Comparison of ENCODE assay signal across 8 cellular contexts in the genomic region with DNA sequence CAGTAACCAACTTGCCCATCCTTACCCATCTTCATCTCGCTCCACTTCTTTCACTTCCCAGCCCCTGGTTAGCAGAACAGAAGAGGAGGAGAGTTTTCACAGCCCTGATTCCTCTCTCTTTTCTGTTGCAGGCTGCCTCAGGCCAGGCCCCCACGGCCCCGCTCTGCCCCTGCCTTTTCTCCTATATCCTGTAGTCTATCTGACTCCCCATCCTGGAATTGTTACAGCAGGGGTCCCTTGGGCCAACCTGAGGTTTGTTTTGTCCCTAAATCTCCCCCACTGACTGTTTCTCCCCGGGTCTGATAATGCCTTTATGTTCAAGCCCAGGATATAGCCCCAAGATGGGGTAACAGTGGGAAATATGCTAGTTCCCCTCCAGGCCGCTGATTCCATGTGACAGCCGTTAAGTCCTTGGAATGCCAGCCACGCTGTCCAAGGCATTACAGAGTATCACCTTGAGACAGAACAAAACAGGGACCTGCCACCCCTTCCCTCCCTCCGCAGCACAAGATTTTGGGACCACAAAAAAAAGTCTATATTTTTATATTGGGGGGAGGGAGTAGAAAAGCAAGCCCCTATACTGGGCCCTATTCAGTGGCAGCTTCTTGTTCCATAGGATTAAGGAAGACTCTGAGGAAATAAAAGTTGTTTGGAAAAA. TPM values are rescaled to one million over a fixed set of nuclear protein-coding genes. Genes with fewer than 3 reads are reported as not detected.
DNase-seq lines count a peak whose midpoint lies in the region; ATAC-seq, FAIRE-seq and TF ChIP-seq lines count a peak whose summit lies in the region.

No MANE protein-coding gene starts in this region.

- no peaks in the 10 kb centered on the region for H4K20me1 ChIP-seq in GM12878 (ENCODE audit: control insufficient read depth, insufficient read depth)

- H3K4me3 ChIP-seq in heart left ventricle (peak overlapping the region in 11 of 12 donors; percentile 55 to 99 (median 89)), GM12878 (peak overlapping the region; percentile 75), upper lobe of right lung (peak overlapping the region; percentile 96)

- intact Hi-C loops in heart left ventricle (cut with DNase I) (loop anchor here in 4 of 10 donors (2.0 to 5.0 kb wide), 4 partner anchors 15 to 38 kb away; a partner anchor contains a TSS), Right ventricle myocardium superior (cut with DNase I) (no loop called here), GM12878 (cut with micrococcal nuclease; ENCODE audit: unreplicated experiment) (no loop called here), upper lobe of right lung (cut with DNase I) (no loop called here), left colon (cut with DNase I, micrococcal nuclease) (no loop called here)

- RAD21 ChIA-PET in GM12878 (lab: Charles Lee; ENCODE audit: unreplicated experiment): interaction anchor here (0.9 kb wide), 1 partner anchor 19 kb away, joined by 3 read pairs; a partner anchor contains a TSS

- peak overlapping the region; percentile 93 for H3K27ac Mint-ChIP-seq in memory B cell

- CTCF ChIA-PET in GM12878 (lab: Yijun Ruan, JAX): interaction anchor here (0.8 kb wide), 1 partner anchor 11 kb away, joined by 3 read pairs; no protein-coding TSS in a partner anchor

- DNase-seq in heart left ventricle: no peak
- no peak for DNase-seq in Right ventricle myocardium superior
- no peak for DNase-seq in GM12878 (ENCODE audit: low read depth, low spot score)
- DNase-seq in memory B cell (ENCODE audit: low spot score in 2 of 2): no peak
- no peak for DNase-seq in upper lobe of right lung
- no peak for DNase-seq in left colon

- H3K36me3 Mint-ChIP-seq in memory B cell: peaks cover 19% of the 10 kb centered on the region

- H3K27me3 ChIP-seq in heart left ventricle (no peaks in the 10 kb centered on the region), GM12878 (replicated peaks in 1 of 2; ENCODE audit: control insufficient read depth in 2 of 2, insufficient read depth in 2 of 2, low read length in 1 of 2) (no peaks in the 10 kb centered on the region), upper lobe of right lung (no peaks in the 10 kb centered on the region)

- H2AFZ ChIP-seq in GM12878 (ENCODE audit: control insufficient read depth, low read depth, low read length): no peak overlapping the region

- no TSS peak for BruUV-seq in GM12878 (replicated peaks; lab: Mats Ljungman, UMichigan)

- 68 to 80% (median 70%) methylated on average over 8 of the region's 8 CpGs for WGBS in heart left ventricle, 4 donors
- WGBS in GM12878 (ENCODE audit: insufficient coverage, insufficient replicate concordance, low lambda C conversion rate, missing lambda C conversion rate): 92% methylated on average over 8 of the region's 8 CpGs

- TF ChIP-seq POLR2A in heart left ventricle (IDR thresholded peaks at IDR 0.05) (no peak), GM12878 (IDR thresholded peaks at IDR 0.05; ENCODE audit: low read depth, low read length) (peak; percentile 36; the same call in 1 of the 2 replicates)

- POLR2A ChIA-PET in GM12878 (lab: Charles Lee): interaction anchor here (1.2 to 12.2 kb wide), 2 partner anchors 11 to 17 kb away, joined by 5 to 139 read pairs; a partner anchor contains a TSS

- H3K4me2 ChIP-seq in GM12878 (ENCODE audit: control insufficient read depth, insufficient read depth): peak overlapping the region; percentile 94

- H3K9me3 ChIP-seq in heart left ventricle (no peaks in the 10 kb centered on the region), GM12878 (replicated peaks; ENCODE audit: control insufficient read depth, insufficient read depth, low read length) (no peaks in the 10 kb centered on the region), upper lobe of right lung (no peaks in the 10 kb centered on the region)

- peak overlapping the region; percentile 96 for H3K9ac ChIP-seq in GM12878 (ENCODE audit: control insufficient read depth, insufficient read depth, low read length)

- H3K4me1 Mint-ChIP-seq in memory B cell: peaks cover 34% of the 10 kb centered on the region

- no peak for TF ChIP-seq EP300 in GM12878 (IDR thresholded peaks at IDR 0.05; ENCODE audit: borderline replicate concordance in 1 of 2, control insufficient read depth in 1 of 2, low read depth in 2 of 2, low read length in 2 of 2)

- no peaks in the 10 kb centered on the region for H3K9me3 Mint-ChIP-seq in memory B cell

- H3K79me2 ChIP-seq in GM12878 (ENCODE audit: control insufficient read depth, insufficient read depth, low read length): peaks cover 32% of the 10 kb centered on the region

- ATAC-seq in heart left ventricle (no peak), Right ventricle myocardium superior (ENCODE audit: poor library complexity) (no peak), GM12878 (no peak), memory B cell (ENCODE audit: low read depth) (no peak), upper lobe of right lung (no peak), HG03460 (IDR thresholded peaks at IDR 0.05; ENCODE audit: unreplicated experiment) (no peak), left colon (no peak), HG03432 (IDR thresholded peaks at IDR 0.05; ENCODE audit: unreplicated experiment) (no peak)

- peaks cover 3 to 60% (median 47%) of the 10 kb centered on the region in 12 donors for H3K4me1 ChIP-seq in heart left ventricle
- H3K4me1 ChIP-seq in GM12878 (ENCODE audit: control insufficient read depth, insufficient read depth, low read length): peaks cover 25% of the 10 kb centered on the region
- peaks cover 40% of the 10 kb centered on the region for H3K4me1 ChIP-seq in upper lobe of right lung

- SMC1A ChIA-PET in GM12878 (lab: Charles Lee; ENCODE audit: uncharacterized antibody, unreplicated experiment): interaction anchor here (5.4 kb wide), 1 partner anchor 19 kb away, joined by 33 read pairs; a partner anchor contains a TSS

- TF ChIP-seq CTCF in heart left ventricle (IDR thresholded peaks at IDR 0.05) (no peak), GM12878 (IDR thresholded peaks at IDR 0.05 in 2 of 3, conservative IDR thresholded peaks at IDR 0.05 in 1 of 3; ENCODE audit: control insufficient read depth in 2 of 3, extremely low read depth in 1 of 3, insufficient read depth in 1 of 3, low read depth in 3 of 3, low read length in 3 of 3) (no peak), upper lobe of right lung (IDR thresholded peaks at IDR 0.05) (no peak)

- TF ChIP-seq RAD21 in GM12878 (IDR thresholded peaks at IDR 0.05; ENCODE audit: insufficient read depth, low read depth, low read length): no peak

- no peaks in the 10 kb centered on the region for H3K27me3 Mint-ChIP-seq in memory B cell

- in situ Hi-C loops in GM12878 (cut with MboI): no loop called here

- no peak for FAIRE-seq in GM12878 (lab: Jason Lieb, UNC)

- H3K4me3 Mint-ChIP-seq in memory B cell: peak overlapping the region; percentile 98

- H3K36me3 ChIP-seq in heart left ventricle (peaks cover 0 to 52% (median 45%) of the 10 kb centered on the region in 9 donors), GM12878 (ENCODE audit: control insufficient read depth in 2 of 2, insufficient read depth in 2 of 2, low read length in 1 of 2) (peaks cover 2 to 22% of the 10 kb centered on the region in 2 experiments; a peak in 3 of 4 replicates), upper lobe of right lung (peaks cover 37% of the 10 kb centered on the region)

- H3K27ac ChIP-seq in heart left ventricle (peak overlapping the region in 9 of 12 donors; percentile 11 to 99 (median 95)), GM12878 (ENCODE audit: control insufficient read depth, insufficient read depth) (peak overlapping the region; percentile 81), upper lobe of right lung (no peak overlapping the region)

RNA-seq across cellular contexts. Expression of a gene that starts 1.4 kb away (rescaled TPM):
- total RNA-seq in heart left ventricle (100 to 1,000 TPM; 215 to 466 (median 343) TPM), Right ventricle myocardium superior (393 TPM), GM12878 (2014; rRNA removed) (340 and 392 TPM in 2 replicates), GM12878 (2014; rRNA removed; fragmentation: Illumina TruSeq; extraction: Trizol) (403 TPM in 2 replicates), GM12878 (2021) (270 and 278 TPM in 2 replicates), upper lobe of right lung (248 TPM), left colon (100 to 1,000 TPM; 243 to 278 TPM)
- polyA plus RNA-seq in heart left ventricle (100 to 1,000 TPM; 335 to 517 TPM), GM12878 (2011; rRNA removed) (316 and 381 TPM in 2 replicates), GM12878 (2014; fragmentation: Illumina TruSeq; extraction: Trizol) (406 and 566 TPM in 2 replicates), GM12878 (2014; fragmentation: Nextera tagmentation; extraction: Ambion mirVana) (1,000 to 10,000 TPM; 1,505 to 1,543 TPM), GM12878 (2014; rRNA removed) (418 and 479 TPM in 2 replicates), GM12878 (2016; fragmentation: Nextera tagmentation; extraction: Ambion mirVana) (100 to 1,000 TPM; 786 to 858 TPM)
- total RNA-seq in GM12878 (2013; cell fraction: nucleolus; rRNA removed): 58.6 and 59.4 TPM in 2 replicates
- 326 TPM for polyA plus RNA-seq in GM12878 (2011; ENCODE audit: low read depth)
- 604 and 833 TPM in 2 replicates for polyA plus RNA-seq in GM12878 (2011; cell fraction: cytosol; rRNA removed)
- 244 and 362 TPM in 2 replicates for polyA plus RNA-seq in GM12878 (2011; cell fraction: nucleus; rRNA removed)
- polyA plus RNA-seq in GM12878 (2012): 531 and 635 TPM in 2 replicates
- polyA minus RNA-seq in GM12878 (2011; rRNA and poly(A)+ RNA removed): 311 and 352 TPM in 2 replicates
- 287 and 325 TPM in 2 replicates for polyA minus RNA-seq in GM12878 (2011; cell fraction: cytosol; rRNA and poly(A)+ RNA removed)
- 66.0 and 76.3 TPM in 2 replicates for polyA minus RNA-seq in GM12878 (2011; cell fraction: nucleus; rRNA and poly(A)+ RNA removed)

RNA-seq across cellular contexts. Expression of a gene that starts 8.3 kb away (rescaled TPM):
- total RNA-seq in heart left ventricle (10 to 100 TPM in 8 of 9 donors, 1 to 10 TPM in 1; 7.5 to 76.9 (median 16.3) TPM), Right ventricle myocardium superior (17.4 TPM), GM12878 (2014; rRNA removed) (1.7 and 2.3 TPM in 2 replicates), GM12878 (2014; rRNA removed; fragmentation: Illumina TruSeq; extraction: Trizol) (0.18 TPM in 2 replicates), GM12878 (2021) (1.6 and 1.7 TPM in 2 replicates), upper lobe of right lung (84.6 TPM), left colon (10 to 100 TPM in 1 of 2 donors, 1 to 10 TPM in 1; 8.4 to 41.6 TPM)
- polyA plus RNA-seq in heart left ventricle (10 to 100 TPM; 21.0 to 31.2 TPM), GM12878 (2011; rRNA removed) (0.26 and 0.38 TPM in 2 replicates), GM12878 (2014; fragmentation: Illumina TruSeq; extraction: Trizol) (0.01 TPM in 1 of 2 replicates, not detected in the other), GM12878 (2014; fragmentation: Nextera tagmentation; extraction: Ambion mirVana) (not detected), GM12878 (2014; rRNA removed) (1.2 TPM in 2 replicates), GM12878 (2016; fragmentation: Nextera tagmentation; extraction: Ambion mirVana) (1 to 10 TPM; 1.1 to 1.8 TPM)
- 0.81 and 0.83 TPM in 2 replicates for total RNA-seq in GM12878 (2013; cell fraction: nucleolus; rRNA removed)
- 0.24 TPM for polyA plus RNA-seq in GM12878 (2011; ENCODE audit: low read depth)
- 0.58 and 1.7 TPM in 2 replicates for polyA plus RNA-seq in GM12878 (2011; cell fraction: cytosol; rRNA removed)
- polyA plus RNA-seq in GM12878 (2011; cell fraction: nucleus; rRNA removed): 2.9 and 4.4 TPM in 2 replicates
- 0.41 and 0.98 TPM in 2 replicates for polyA plus RNA-seq in GM12878 (2012)
- 0.22 and 0.98 TPM in 2 replicates for polyA minus RNA-seq in GM12878 (2011; rRNA and poly(A)+ RNA removed)
- 0.62 and 0.67 TPM in 2 replicates for polyA minus RNA-seq in GM12878 (2011; cell fraction: cytosol; rRNA and poly(A)+ RNA removed)
- 1.9 and 2.1 TPM in 2 replicates for polyA minus RNA-seq in GM12878 (2011; cell fraction: nucleus; rRNA and poly(A)+ RNA removed)

RNA-seq across cellular contexts. Expression of a gene that starts 16.5 kb away (rescaled TPM):
- total RNA-seq in heart left ventricle (1 to 10 TPM in 8 of 9 donors, under 1 TPM in 1; 0.89 to 3.9 (median 1.8) TPM), Right ventricle myocardium superior (3.3 TPM), GM12878 (2014; rRNA removed) (4.8 and 5.4 TPM in 2 replicates), GM12878 (2014; rRNA removed; fragmentation: Illumina TruSeq; extraction: Trizol) (2.6 and 2.7 TPM in 2 replicates), GM12878 (2021) (7.7 and 7.8 TPM in 2 replicates), upper lobe of right lung (4.9 TPM), left colon (10 to 100 TPM in 1 of 2 donors, 1 to 10 TPM in 1; 8.8 to 13.4 TPM)
- polyA plus RNA-seq in heart left ventricle (1 to 10 TPM; 1.3 to 2.0 TPM), GM12878 (2011; rRNA removed) (2.2 and 2.6 TPM in 2 replicates), GM12878 (2014; fragmentation: Illumina TruSeq; extraction: Trizol) (1.5 and 3.6 TPM in 2 replicates), GM12878 (2014; fragmentation: Nextera tagmentation; extraction: Ambion mirVana) (1 to 10 TPM in 1 of 2 experiments, under 1 TPM in 1; 0.31 to 1.6 TPM), GM12878 (2014; rRNA removed) (4.2 and 4.7 TPM in 2 replicates), GM12878 (2016; fragmentation: Nextera tagmentation; extraction: Ambion mirVana) (10 to 100 TPM; 11.2 to 11.8 TPM)
- 1.3 and 2.1 TPM in 2 replicates for total RNA-seq in GM12878 (2013; cell fraction: nucleolus; rRNA removed)
- polyA plus RNA-seq in GM12878 (2011; ENCODE audit: low read depth): 0.91 TPM
- polyA plus RNA-seq in GM12878 (2011; cell fraction: cytosol; rRNA removed): 4.4 and 5.2 TPM in 2 replicates
- 8.7 and 9.6 TPM in 2 replicates for polyA plus RNA-seq in GM12878 (2011; cell fraction: nucleus; rRNA removed)
- 1.7 and 2.5 TPM in 2 replicates for polyA plus RNA-seq in GM12878 (2012)
- 2.7 and 5.6 TPM in 2 replicates for polyA minus RNA-seq in GM12878 (2011; rRNA and poly(A)+ RNA removed)
- polyA minus RNA-seq in GM12878 (2011; cell fraction: cytosol; rRNA and poly(A)+ RNA removed): 0.94 and 1.8 TPM in 2 replicates
- 2.9 and 5.7 TPM in 2 replicates for polyA minus RNA-seq in GM12878 (2011; cell fraction: nucleus; rRNA and poly(A)+ RNA removed)

RNA-seq across cellular contexts. Expression of a gene that starts 18.6 kb away (rescaled TPM):
- total RNA-seq in heart left ventricle: 10 to 100 TPM in 4 of 9 donors, 1 to 10 TPM in 5; 4.9 to 12.5 (median 9.9) TPM
- polyA plus RNA-seq in heart left ventricle: 1 to 10 TPM; 4.5 to 7.9 TPM
- total RNA-seq in Right ventricle myocardium superior: 6.8 TPM
- 17.2 and 18.0 TPM in 2 replicates for total RNA-seq in GM12878 (2013; cell fraction: nucleolus; rRNA removed)
- total RNA-seq in GM12878 (2014; rRNA removed): 15.2 and 15.4 TPM in 2 replicates
- 14.0 and 14.1 TPM in 2 replicates for total RNA-seq in GM12878 (2014; rRNA removed; fragmentation: Illumina TruSeq; extraction: Trizol)
- 19.5 and 23.7 TPM in 2 replicates for total RNA-seq in GM12878 (2021)
- polyA plus RNA-seq in GM12878 (2011; ENCODE audit: low read depth): 9.1 TPM
- 24.9 and 28.5 TPM in 2 replicates for polyA plus RNA-seq in GM12878 (2011; rRNA removed)
- 35.3 and 36.2 TPM in 2 replicates for polyA plus RNA-seq in GM12878 (2011; cell fraction: cytosol; rRNA removed)
- 31.1 and 32.2 TPM in 2 replicates for polyA plus RNA-seq in GM12878 (2011; cell fraction: nucleus; rRNA removed)
- polyA plus RNA-seq in GM12878 (2012): 14.8 and 15.1 TPM in 2 replicates
- 20.7 and 23.9 TPM in 2 replicates for polyA plus RNA-seq in GM12878 (2014; fragmentation: Illumina TruSeq; extraction: Trizol)
- polyA plus RNA-seq in GM12878 (2014; fragmentation: Nextera tagmentation; extraction: Ambion mirVana): 1 to 10 TPM; 1.9 to 3.2 TPM
- 13.9 and 18.5 TPM in 2 replicates for polyA plus RNA-seq in GM12878 (2014; rRNA removed)
- polyA plus RNA-seq in GM12878 (2016; fragmentation: Nextera tagmentation; extraction: Ambion mirVana): 10 to 100 TPM; 26.0 TPM
- 24.9 and 43.0 TPM in 2 replicates for polyA minus RNA-seq in GM12878 (2011; rRNA and poly(A)+ RNA removed)
- polyA minus RNA-seq in GM12878 (2011; cell fraction: cytosol; rRNA and poly(A)+ RNA removed): 11.8 and 14.3 TPM in 2 replicates
- polyA minus RNA-seq in GM12878 (2011; cell fraction: nucleus; rRNA and poly(A)+ RNA removed): 15.0 and 17.7 TPM in 2 replicates
- 14.0 TPM for total RNA-seq in upper lobe of right lung
- 10 to 100 TPM; 14.7 to 16.1 TPM for total RNA-seq in left colon

RNA-seq across cellular contexts. Expression of a gene that starts 37.3 kb away (rescaled TPM):
- total RNA-seq in heart left ventricle (10 to 100 TPM; 18.3 to 58.0 (median 31.6) TPM), Right ventricle myocardium superior (28.2 TPM), GM12878 (2014; rRNA removed) (21.9 and 25.8 TPM in 2 replicates), GM12878 (2014; rRNA removed; fragmentation: Illumina TruSeq; extraction: Trizol) (26.3 and 28.9 TPM in 2 replicates), GM12878 (2021) (75.4 and 79.2 TPM in 2 replicates), upper lobe of right lung (68.0 TPM), left colon (10 to 100 TPM; 70.2 to 89.7 TPM)
- polyA plus RNA-seq in heart left ventricle (10 to 100 TPM; 27.4 to 57.0 TPM), GM12878 (2011; rRNA removed) (21.8 and 43.2 TPM in 2 replicates), GM12878 (2014; fragmentation: Illumina TruSeq; extraction: Trizol) (60.1 and 64.3 TPM in 2 replicates), GM12878 (2014; fragmentation: Nextera tagmentation; extraction: Ambion mirVana) (10 to 100 TPM; 10.4 to 17.6 TPM), GM12878 (2014; rRNA removed) (46.8 and 56.2 TPM in 2 replicates), GM12878 (2016; fragmentation: Nextera tagmentation; extraction: Ambion mirVana) (10 to 100 TPM; 52.5 to 56.0 TPM)
- 151 and 159 TPM in 2 replicates for total RNA-seq in GM12878 (2013; cell fraction: nucleolus; rRNA removed)
- 51.4 TPM for polyA plus RNA-seq in GM12878 (2011; ENCODE audit: low read depth)
- 78.8 and 90.1 TPM in 2 replicates for polyA plus RNA-seq in GM12878 (2011; cell fraction: cytosol; rRNA removed)
- 213 and 313 TPM in 2 replicates for polyA plus RNA-seq in GM12878 (2011; cell fraction: nucleus; rRNA removed)
- 66.8 and 72.8 TPM in 2 replicates for polyA plus RNA-seq in GM12878 (2012)
- polyA minus RNA-seq in GM12878 (2011; rRNA and poly(A)+ RNA removed): 83.3 and 151 TPM in 2 replicates
- polyA minus RNA-seq in GM12878 (2011; cell fraction: cytosol; rRNA and poly(A)+ RNA removed): 40.1 and 40.5 TPM in 2 replicates
- 99.1 and 142 TPM in 2 replicates for polyA minus RNA-seq in GM12878 (2011; cell fraction: nucleus; rRNA and poly(A)+ RNA removed)
